Comparison of ENCODE assay signal across 9 cellular contexts in genomic region chr7:77685219-77685618, GRCh38.
A peak's percentile ranks its signal among the peaks of the same experiment; 100 is the strongest.
DNase-seq lines count a peak whose midpoint lies in the region; ATAC-seq lines count a peak whose summit lies in the region.
"Had no signal": no experiment of that assay in that cellular context is flagged by ENCODE, and none has a peak within 500 bp of the region (broad histone marks: within the 10 kb centered on the region; RNA-seq: fewer than 3 reads in every experiment).

No MANE protein-coding gene starts in this region.

- ATAC-seq in GM19397 (IDR thresholded peaks at IDR 0.05; ENCODE audit: unreplicated experiment) = no peak
- no peak for ATAC-seq in HG03159 (IDR thresholded peaks at IDR 0.05; ENCODE audit: unreplicated experiment)
- no peak for ATAC-seq in GM21367 (IDR thresholded peaks at IDR 0.05; ENCODE audit: unreplicated experiment)

- DNase-seq in NCI-H1417 (lab: John Stamatoyannopoulos, UW) (peak; percentile 25 to 84 (median 69)), NCI-H1417 treated with DMSO at 0.1 percent for 48 hours (lab: John Stamatoyannopoulos, UW) (no peak), SIG-M5 (lab: John Stamatoyannopoulos, UW) (peak; percentile 18), iris pigment epithelial cell (ENCODE audit: low read depth) (peak; percentile 43)
- DNase-seq: activated gamma-delta T cell treated with Interleukin-2 at 50 U/mL for 16 hours had no signal

- H3K9ac ChIP-seq in subcutaneous abdominal adipose tissue (ENCODE audit: low read length in 5 of 5) = no peak overlapping the region

- peaks cover 0 to 9% (median 4%) of the 10 kb centered on the region in 5 donors for H3K36me3 ChIP-seq in subcutaneous abdominal adipose tissue (ENCODE audit: control insufficient read depth in 5 of 5, insufficient read depth in 5 of 5, low read length in 5 of 5)

- peak overlapping the region; percentile 38 for H3K27ac ChIP-seq in subcutaneous abdominal adipose tissue (ENCODE audit: low read depth, low read length)

- H3K9me3 ChIP-seq in subcutaneous abdominal adipose tissue (ENCODE audit: control insufficient read depth in 5 of 5, low read length in 5 of 5) = no peaks in the 10 kb centered on the region

- no peaks in the 10 kb centered on the region for H3K27me3 ChIP-seq in subcutaneous abdominal adipose tissue (ENCODE audit: control insufficient read depth in 5 of 5, insufficient read depth in 4 of 5, low read length in 5 of 5)

- H3K4me1 ChIP-seq in subcutaneous abdominal adipose tissue (ENCODE audit: control insufficient read depth in 5 of 5, insufficient read depth in 5 of 5, low read length in 5 of 5) = peaks cover 3 to 16% (median 11%) of the 10 kb centered on the region in 5 donors

- H3K4me3 ChIP-seq in subcutaneous abdominal adipose tissue (ENCODE audit: low read depth in 1 of 5, low read length in 5 of 5) = no peak overlapping the region
